Comparison of ENCODE assay signal across 8 cellular contexts in the genomic region with DNA sequence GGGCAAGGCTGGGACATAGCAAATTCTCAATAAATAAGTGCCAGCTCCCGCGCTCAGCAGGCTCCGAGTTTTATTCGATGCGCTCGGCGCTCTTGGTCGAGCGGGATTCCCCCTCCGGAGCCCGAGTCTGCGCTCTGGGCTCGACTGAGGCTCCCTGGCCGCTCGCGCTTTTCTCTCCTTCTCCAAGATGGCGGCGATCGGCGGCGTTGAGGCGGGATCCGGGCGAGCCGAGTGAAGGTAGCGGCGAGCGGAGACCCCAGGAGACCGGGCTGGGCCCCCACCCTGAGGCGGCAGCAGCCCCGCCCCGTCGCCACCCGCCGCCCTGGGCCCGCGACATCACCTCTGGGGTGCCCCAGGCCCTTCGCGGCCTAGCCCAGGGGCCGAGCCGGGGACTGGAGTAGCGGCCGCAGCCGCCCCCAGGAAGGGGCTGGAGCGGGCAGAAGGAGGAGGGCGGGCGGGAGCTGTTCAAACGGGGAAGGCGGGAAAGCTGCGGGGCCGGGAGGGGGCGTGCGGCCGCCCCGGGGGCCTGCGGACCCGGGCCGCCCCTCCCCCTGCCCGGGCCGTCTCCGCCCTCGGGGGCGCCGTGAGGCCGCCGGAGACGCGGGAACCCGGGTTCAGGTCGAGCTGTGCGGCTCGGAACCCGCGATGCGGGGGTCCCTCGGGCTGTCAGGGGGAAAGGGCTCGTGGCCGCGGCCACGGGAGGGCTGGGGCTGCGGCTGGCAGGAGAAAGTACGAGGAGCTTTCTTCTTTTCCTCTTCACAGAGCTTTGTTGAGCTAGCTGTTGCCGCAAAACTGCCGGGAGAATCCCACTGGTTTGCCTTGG. TPM values are rescaled to one million over a fixed set of nuclear protein-coding genes. Genes with fewer than 3 reads are reported as not detected.
DNase-seq lines count a peak whose midpoint lies in the region; ATAC-seq and TF ChIP-seq lines count a peak whose summit lies in the region.

A gene with protein sequence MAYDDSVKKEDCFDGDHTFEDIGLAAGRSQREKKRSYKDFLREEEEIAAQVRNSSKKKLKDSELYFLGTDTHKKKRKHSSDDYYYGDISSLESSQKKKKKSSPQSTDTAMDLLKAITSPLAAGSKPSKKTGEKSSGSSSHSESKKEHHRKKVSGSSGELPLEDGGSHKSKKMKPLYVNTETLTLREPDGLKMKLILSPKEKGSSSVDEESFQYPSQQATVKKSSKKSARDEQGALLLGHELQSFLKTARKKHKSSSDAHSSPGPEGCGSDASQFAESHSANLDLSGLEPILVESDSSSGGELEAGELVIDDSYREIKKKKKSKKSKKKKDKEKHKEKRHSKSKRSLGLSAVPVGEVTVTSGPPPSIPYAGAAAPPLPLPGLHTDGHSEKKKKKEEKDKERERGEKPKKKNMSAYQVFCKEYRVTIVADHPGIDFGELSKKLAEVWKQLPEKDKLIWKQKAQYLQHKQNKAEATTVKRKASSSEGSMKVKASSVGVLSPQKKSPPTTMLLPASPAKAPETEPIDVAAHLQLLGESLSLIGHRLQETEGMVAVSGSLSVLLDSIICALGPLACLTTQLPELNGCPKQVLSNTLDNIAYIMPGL (plus strand): TSS at position 173 of the 823 bp plus-strand sequence. CDS start 4,898 bp downstream, outside the sequence.

- no peaks in the 10 kb centered on the region for H3K27me3 ChIP-seq in SU-DHL-6 (ENCODE audit: low read length)
- H3K27me3 ChIP-seq in thoracic aorta (replicated peaks; ENCODE audit: insufficient read depth), result no peaks in the 10 kb centered on the region

- peak within 1 kb of the TSS; percentile 94 for H3K27ac Mint-ChIP-seq in activated naive CD8-positive, alpha-beta T cell treated with anti-CD3 and anti-CD28 coated beads, Interleukin-2, amount 10 ng/mL, durations not matched to agents 7 days and 5 days
- H3K27ac Mint-ChIP-seq in osteocyte (ENCODE audit: unreplicated experiment), result peak within 1 kb of the TSS; percentile 90

- H4K20me1 ChIP-seq in SU-DHL-6 (ENCODE audit: low read depth, low read length), result no peaks in the 10 kb centered on the region

- POLR2A ChIA-PET in activated naive CD8-positive, alpha-beta T cell treated with anti-CD3 and anti-CD28 coated beads, Interleukin-2, amount 10 ng/mL, durations not matched to agents 7 days and 5 days (lab: Charles Lee), result interaction anchor here (0.5 to 1.7 kb wide), 9 partner anchors 9 to 183 kb away, joined by 3 to 15 read pairs (median 5); partner anchors contain the start of gene TOM1

- peak within 1 kb of the TSS; percentile 91 for H3K4me3 Mint-ChIP-seq in activated naive CD8-positive, alpha-beta T cell treated with anti-CD3 and anti-CD28 coated beads, Interleukin-2, amount 10 ng/mL, durations not matched to agents 7 days and 5 days
- H3K4me3 Mint-ChIP-seq in osteocyte (ENCODE audit: unreplicated experiment), result peak within 1 kb of the TSS; percentile 87

- peaks cover 17% of the 10 kb centered on the region for H3K36me3 Mint-ChIP-seq in activated naive CD8-positive, alpha-beta T cell treated with anti-CD3 and anti-CD28 coated beads, Interleukin-2, amount 10 ng/mL, durations not matched to agents 7 days and 5 days
- H3K36me3 Mint-ChIP-seq in osteocyte (ENCODE audit: unreplicated experiment), result no peaks in the 10 kb centered on the region

- TF ChIP-seq CTCF in GM12864 (IDR thresholded peaks at IDR 0.05; ENCODE audit: low read depth, low read length, missing control alignments) (peak; percentile 14), SU-DHL-6 (IDR thresholded peaks at IDR 0.05; ENCODE audit: insufficient read depth, low read length, poor library complexity, severe bottlenecking) (no peak), osteocyte (IDR thresholded peaks at IDR 0.05) (peak; percentile 37), thoracic aorta (IDR thresholded peaks at IDR 0.05) (no peak)

- H3K27ac ChIP-seq in SU-DHL-6 (ENCODE audit: low read depth, low read length) (peak within 1 kb of the TSS; percentile 72), thoracic aorta (peak within 1 kb of the TSS; percentile 84 to 92)

- intact Hi-C loops in Right ventricle myocardium inferior (cut with DNase I), result loop anchor here (2.0 to 5.0 kb wide), 2 partner anchors 43 to 55 kb away; no protein-coding TSS in a partner anchor

- peak within 1 kb of the TSS; percentile 96 for H3K9ac ChIP-seq in SU-DHL-6 (ENCODE audit: low read length)

- ATAC-seq in HG02571 (IDR thresholded peaks at IDR 0.05; ENCODE audit: unreplicated experiment) (peak; percentile 86), Right ventricle myocardium inferior (peak; percentile 96), thoracic aorta (ENCODE audit: insufficient number of reproducible peaks, low FRiP score, low read depth) (peak; percentile 92)
- ATAC-seq in activated naive CD8-positive, alpha-beta T cell treated with anti-CD3 and anti-CD28 coated beads, Interleukin-2, amount 10 ng/mL, durations not matched to agents 7 days and 5 days (ENCODE audit: low read depth), result peak; percentile 93

- peak within 1 kb of the TSS; percentile 73 for H2AFZ ChIP-seq in SU-DHL-6 (ENCODE audit: low read depth, low read length, severe bottlenecking)

- peak within 1 kb of the TSS; percentile 73 for H3K4me2 ChIP-seq in SU-DHL-6 (ENCODE audit: low read depth, low read length, poor library complexity, severe bottlenecking)

- H3K4me3 ChIP-seq in GM12864 (ENCODE audit: low read depth, low read length) (peak within 1 kb of the TSS; percentile 96), SU-DHL-6 (ENCODE audit: insufficient read depth, low read length, poor library complexity, severe bottlenecking) (peak within 1 kb of the TSS; percentile 86), thoracic aorta (peak within 1 kb of the TSS; percentile 92)

- peaks cover 8 to 15% of the 10 kb centered on the region in 2 donors for H3K4me1 ChIP-seq in thoracic aorta (ENCODE audit: control insufficient read depth in 1 of 2, low read depth in 2 of 2)

- H3K79me2 ChIP-seq in SU-DHL-6 (ENCODE audit: insufficient read depth, low read length), result peaks cover 46% of the 10 kb centered on the region

- peaks cover 22% of the 10 kb centered on the region for H3K4me1 Mint-ChIP-seq in activated naive CD8-positive, alpha-beta T cell treated with anti-CD3 and anti-CD28 coated beads, Interleukin-2, amount 10 ng/mL, durations not matched to agents 7 days and 5 days
- H3K4me1 Mint-ChIP-seq in osteocyte (ENCODE audit: unreplicated experiment), result peaks cover 20% of the 10 kb centered on the region

- no peaks in the 10 kb centered on the region for H3K9me3 ChIP-seq in SU-DHL-6 (ENCODE audit: insufficient read depth, low read length)
- no peaks in the 10 kb centered on the region for H3K9me3 ChIP-seq in thoracic aorta

- no peaks in the 10 kb centered on the region for H3K9me3 Mint-ChIP-seq in activated naive CD8-positive, alpha-beta T cell treated with anti-CD3 and anti-CD28 coated beads, Interleukin-2, amount 10 ng/mL, durations not matched to agents 7 days and 5 days
- no peaks in the 10 kb centered on the region for H3K9me3 Mint-ChIP-seq in osteocyte (ENCODE audit: unreplicated experiment)

- no peaks in the 10 kb centered on the region for H3K36me3 ChIP-seq in SU-DHL-6 (ENCODE audit: low read length)
- peaks cover 5% of the 10 kb centered on the region for H3K36me3 ChIP-seq in thoracic aorta

- H3F3A ChIP-seq in SU-DHL-6 (ENCODE audit: insufficient read depth), result no peaks in the 10 kb centered on the region

- H3K27me3 Mint-ChIP-seq in activated naive CD8-positive, alpha-beta T cell treated with anti-CD3 and anti-CD28 coated beads, Interleukin-2, amount 10 ng/mL, durations not matched to agents 7 days and 5 days, result no peaks in the 10 kb centered on the region
- no peaks in the 10 kb centered on the region for H3K27me3 Mint-ChIP-seq in osteocyte (ENCODE audit: unreplicated experiment)

- no peaks in the 10 kb centered on the region for H3K9me2 ChIP-seq in SU-DHL-6 (replicated peaks; ENCODE audit: insufficient read depth, low read length)

- DNase-seq in GM12864 (ENCODE audit: low read depth) (peak; percentile 70), NCI-H1048 (lab: John Stamatoyannopoulos, UW) (peak; percentile 36), Right ventricle myocardium inferior (ENCODE audit: missing footprints) (peak; percentile 94), osteocyte (ENCODE audit: extremely low spot score, unreplicated experiment) (peak; percentile 95), thoracic aorta (ENCODE audit: low spot score) (peak; percentile 41)
- peak; percentile 86 for DNase-seq in activated naive CD8-positive, alpha-beta T cell treated with anti-CD3 and anti-CD28 coated beads, Interleukin-2, amount 10 ng/mL, durations not matched to agents 7 days and 5 days

RNA-seq across cellular contexts. Expression of the gene that starts here (rescaled TPM):
- total RNA-seq in activated naive CD8-positive, alpha-beta T cell treated with anti-CD3 and anti-CD28 coated beads, Interleukin-2, amount 10 ng/mL, durations not matched to agents 7 days and 5 days, result 10 to 100 TPM; 35.4 to 36.2 TPM
- total RNA-seq in Right ventricle myocardium inferior, result 9.4 TPM
- total RNA-seq in osteocyte, result 25.7 and 26.8 TPM in 2 replicates
- 10 to 100 TPM; 14.7 to 15.7 TPM for total RNA-seq in thoracic aorta

Comparison
In these comparisons a context has a peak if more than half of its experiments do, and no peak if none do; other contexts are left out.
1. Peak in every context shown above with its lines: DNase-seq, ATAC-seq, H3K4me3 ChIP-seq and H3K27ac ChIP-seq.
2. DNase-seq: peak in every context shown above with its lines; median percentile 95 in osteocyte; 94 in Right ventricle myocardium inferior; 86 in activated naive CD8-positive, alpha-beta T cell treated with anti-CD3 and anti-CD28 coated beads, Interleukin-2, amount 10 ng/mL, durations not matched to agents 7 days and 5 days; 70 in GM12864; 41 in thoracic aorta; 36 in NCI-H1048.
3. CTCF ChIP-seq: peak in GM12864 (single experiment) and osteocyte (single experiment); none in SU-DHL-6 (single experiment) and thoracic aorta (single experiment).